Comparison of ENCODE assay signal across 21 cellular contexts in genomic region chr13:42892760-42893159, GRCh38.
DNase-seq lines count a peak whose midpoint lies in the region; ATAC-seq and TF ChIP-seq lines count a peak whose summit lies in the region.
"Had no signal": no experiment of that assay in that cellular context is flagged by ENCODE, and none has a peak within 500 bp of the region (broad histone marks: within the 10 kb centered on the region; RNA-seq: fewer than 3 reads in every experiment).

No MANE protein-coding gene starts in this region.

- H3K4ac ChIP-seq in mesenchymal stem cell (ENCODE audit: low read depth in 1 of 2, low read length in 2 of 2): no peak overlapping the region

- in situ Hi-C loops in brain microvascular endothelial cell (cut with HindIII; ENCODE audit: low pct_ligation_motif_present, low sequenced_read_pairs): no loop called here

- H2AFZ ChIP-seq in mesenchymal stem cell (ENCODE audit: low read depth, low read length): no peak overlapping the region

- POLR2A ChIA-PET in CD4-positive, alpha-beta T cell (lab: Charles Lee): no interaction called here

- H3K4me1 ChIP-seq in mesenchymal stem cell (ENCODE audit: control insufficient read depth, insufficient read depth, low read depth, low read length): no peaks in the 10 kb centered on the region
- H3K4me1 ChIP-seq: ascending aorta, neural progenitor cell had no signal

- H4K8ac ChIP-seq in mesenchymal stem cell (ENCODE audit: low read length): no peak overlapping the region

- H4K91ac ChIP-seq in mesenchymal stem cell (ENCODE audit: low read length): no peak overlapping the region

- DNase-seq in CD1c-positive myeloid dendritic cell (ENCODE audit: extremely low spot score) (peak; percentile 42), NOMO-1 (lab: John Stamatoyannopoulos, UW; ENCODE audit: unreplicated experiment in 2 of 2) (peak; percentile 5 to 82), brain microvascular endothelial cell (peak; percentile 11), mesenchymal stem cell (peak; percentile 32), NCI-H774 (lab: John Stamatoyannopoulos, UW) (no peak)
- no peak for DNase-seq in stimulated activated CD4-positive, alpha-beta T cell treated with anti-CD3 and anti-CD28 coated beads, Interleukin-4, amount 100 ng/mL, for 4 hours
- DNase-seq in CD4-positive, alpha-beta T cell: no peak
- DNase-seq: activated gamma-delta T cell treated with Interleukin-2 at 50 U/mL for 16 hours; cortex of kidney; DMS153; hippocampal formation; midbrain; NCI-H1105; stimulated activated CD4-positive, alpha-beta T cell treated with anti-CD3 and anti-CD28 coated beads, Interleukin-1b, Interleukin-23, amount 100 ng/mL, for 48 hours; T-helper 2 cell had no signal

- no peak overlapping the region for H2BK15ac ChIP-seq in mesenchymal stem cell (ENCODE audit: low read depth, poor library complexity, severe bottlenecking)

- CTCF ChIA-PET in CD4-positive, alpha-beta T cell (lab: Charles Lee): no interaction called here

- H3K4me3 ChIP-seq in brain microvascular endothelial cell (ENCODE audit: low read depth, low read length) (no peak overlapping the region), mesenchymal stem cell (ENCODE audit: insufficient read depth in 1 of 2, low read depth in 1 of 2, low read length in 2 of 2) (no peak overlapping the region)
- H3K4me3 ChIP-seq: ascending aorta, neural progenitor cell, right atrium auricular region had no signal

- H3K27me3 Mint-ChIP-seq in CD4-positive, alpha-beta T cell: no peaks in the 10 kb centered on the region
- H3K27me3 Mint-ChIP-seq: IgD-negative memory B cell had no signal

- H2AK5ac ChIP-seq in mesenchymal stem cell (ENCODE audit: low read length, severe bottlenecking): no peak overlapping the region

- H3K27ac ChIP-seq in brain microvascular endothelial cell (peak overlapping the region; percentile 39), mesenchymal stem cell (ENCODE audit: low read length, poor library complexity, severe bottlenecking) (no peak overlapping the region)
- H3K27ac ChIP-seq in CD4-positive, alpha-beta T cell (ENCODE audit: low read depth, low read length): no peak overlapping the region
- H3K27ac ChIP-seq: ascending aorta, neural progenitor cell, right atrium auricular region had no signal

- no peak overlapping the region for H2BK12ac ChIP-seq in mesenchymal stem cell (ENCODE audit: low read length in 2 of 2)

- H3K27me3 ChIP-seq in brain microvascular endothelial cell (replicated peaks) (no peaks in the 10 kb centered on the region), mesenchymal stem cell (ENCODE audit: control insufficient read depth in 1 of 2, insufficient read depth in 1 of 2, low read length in 2 of 2) (no peaks in the 10 kb centered on the region)
- H3K27me3 ChIP-seq in CD4-positive, alpha-beta T cell (ENCODE audit: control insufficient read depth, insufficient read depth, low read length): no peaks in the 10 kb centered on the region
- H3K27me3 ChIP-seq: ascending aorta, neural progenitor cell, right atrium auricular region had no signal

- intact Hi-C loops in CD4-positive, alpha-beta T cell (cut with DNase I, micrococcal nuclease): no loop called here

- no peak overlapping the region for H3K18ac ChIP-seq in mesenchymal stem cell (ENCODE audit: low read depth in 1 of 2, low read length in 2 of 2)

- no peak overlapping the region for H3K23ac ChIP-seq in mesenchymal stem cell (ENCODE audit: low read length in 2 of 2)

- H3K79me1 ChIP-seq in mesenchymal stem cell (replicated peaks; ENCODE audit: low read length, poor library complexity, severe bottlenecking): no peaks in the 10 kb centered on the region

- H3K27ac Mint-ChIP-seq in CD4-positive, alpha-beta T cell: no peak overlapping the region
- H3K27ac Mint-ChIP-seq: IgD-negative memory B cell, neural progenitor cell had no signal

- no peaks in the 10 kb centered on the region for H3K4me1 Mint-ChIP-seq in CD4-positive, alpha-beta T cell (ENCODE audit: low read depth)
- H3K4me1 Mint-ChIP-seq: IgD-negative memory B cell, neural progenitor cell had no signal

- peaks cover 42% of the 10 kb centered on the region for H3K36me3 Mint-ChIP-seq in CD4-positive, alpha-beta T cell (ENCODE audit: low read depth)
- H3K36me3 Mint-ChIP-seq: neural progenitor cell had no signal

- H3K4me2 ChIP-seq in mesenchymal stem cell (ENCODE audit: low read length, poor library complexity, severe bottlenecking): no peak overlapping the region
- H3K4me2 ChIP-seq: neural progenitor cell had no signal

- 83% methylated on average over 3 of the region's 3 CpGs for WGBS in mesenchymal stem cell

- no peak overlapping the region for H3K4me3 Mint-ChIP-seq in CD4-positive, alpha-beta T cell
- H3K4me3 Mint-ChIP-seq: IgD-negative memory B cell, neural progenitor cell had no signal

- H2BK120ac ChIP-seq in mesenchymal stem cell (ENCODE audit: low read depth, low read length): no peak overlapping the region

- ATAC-seq in CD4-positive, alpha-beta T cell (ENCODE audit: poor library complexity): no peak
- ATAC-seq in GM21576 (IDR thresholded peaks at IDR 0.05; ENCODE audit: unreplicated experiment): no peak
- ATAC-seq: Right ventricle myocardium inferior had no signal

- no peaks in the 10 kb centered on the region for H3K9me3 ChIP-seq in mesenchymal stem cell (ENCODE audit: control insufficient read depth, low read length)
- H3K9me3 ChIP-seq in CD4-positive, alpha-beta T cell (ENCODE audit: control insufficient read depth, low read length): no peaks in the 10 kb centered on the region
- H3K9me3 ChIP-seq: ascending aorta, right atrium auricular region had no signal

- H3K36me3 ChIP-seq in brain microvascular endothelial cell (replicated peaks) (no peaks in the 10 kb centered on the region), mesenchymal stem cell (ENCODE audit: control insufficient read depth in 1 of 2, insufficient read depth in 2 of 2, low read depth in 1 of 2, low read length in 2 of 2) (peaks cover 0 to 42% of the 10 kb centered on the region in 2 experiments)
- H3K36me3 ChIP-seq: ascending aorta, neural progenitor cell, right atrium auricular region had no signal

- no peaks in the 10 kb centered on the region for H3K9me3 Mint-ChIP-seq in CD4-positive, alpha-beta T cell
- H3K9me3 Mint-ChIP-seq: IgD-negative memory B cell, neural progenitor cell had no signal

- no peak overlapping the region for H2BK5ac ChIP-seq in mesenchymal stem cell (ENCODE audit: low read depth, low read length, poor library complexity, severe bottlenecking)

- peak overlapping the region; percentile 59 for H3K9ac ChIP-seq in mesenchymal stem cell (ENCODE audit: low read length)
- H3K9ac ChIP-seq: neural progenitor cell had no signal

- TF ChIP-seq CTCF in brain microvascular endothelial cell (IDR thresholded peaks at IDR 0.05; ENCODE audit: low read depth, low read length, missing control alignments): no peak
- no peak for TF ChIP-seq CTCF in CD4-positive, alpha-beta T cell (IDR thresholded peaks at IDR 0.05)

- no peak overlapping the region for H3K14ac ChIP-seq in mesenchymal stem cell (ENCODE audit: low read length in 2 of 2)

Comparison
In these comparisons a context has a peak if more than half of its experiments do, and no peak if none do; other contexts are left out.
1. DNase-seq: peak in CD1c-positive myeloid dendritic cell (single experiment), NOMO-1 (2 of 2), brain microvascular endothelial cell (single experiment) and mesenchymal stem cell (single experiment); none in stimulated activated CD4-positive, alpha-beta T cell treated with anti-CD3 and anti-CD28 coated beads, Interleukin-4, amount 100 ng/mL, for 4 hours (0 of 2), CD4-positive, alpha-beta T cell (0 of 10) and NCI-H774 (single experiment).